In genomic region chr7:102095933-102096332, GRCh38 we compare ENCODE assay signal across 19 cellular contexts.
DNase-seq lines count a peak whose midpoint lies in the region; ATAC-seq and TF ChIP-seq lines count a peak whose summit lies in the region.
"Had no signal": no experiment of that assay in that cellular context is flagged by ENCODE, and none has a peak within 500 bp of the region (broad histone marks: within the 10 kb centered on the region; RNA-seq: fewer than 3 reads in every experiment).

No MANE protein-coding gene starts in this region.

- H3K4me2 ChIP-seq in neural progenitor cell, result peak overlapping the region; percentile 9

- H3K27ac Mint-ChIP-seq in neural progenitor cell, result peak overlapping the region; percentile 69
- H3K27ac Mint-ChIP-seq: B cell had no signal

- no peaks in the 10 kb centered on the region for H3K9me3 Mint-ChIP-seq in neural progenitor cell

- H3K27me3 ChIP-seq in colonic mucosa (no peaks in the 10 kb centered on the region), neural progenitor cell (no peaks in the 10 kb centered on the region), upper lobe of right lung (no peaks in the 10 kb centered on the region)

- peaks cover 55% of the 10 kb centered on the region for H4K20me1 ChIP-seq in neural progenitor cell (ENCODE audit: low read depth)

- H2AFZ ChIP-seq in neural progenitor cell (replicated peaks), result no peak overlapping the region

- no peak overlapping the region for H3K9ac ChIP-seq in colonic mucosa (ENCODE audit: low read depth in 2 of 2, low read length in 2 of 2)
- H3K9ac ChIP-seq in neural progenitor cell, result no peak overlapping the region

- peaks cover 2% of the 10 kb centered on the region for H3K27me3 Mint-ChIP-seq in neural progenitor cell (ENCODE audit: insufficient read depth, low read depth)
- H3K27me3 Mint-ChIP-seq: B cell had no signal

- no peaks in the 10 kb centered on the region for H3K9me3 ChIP-seq in colonic mucosa
- no peaks in the 10 kb centered on the region for H3K9me3 ChIP-seq in neural progenitor cell (ENCODE audit: low read depth)
- no peaks in the 10 kb centered on the region for H3K9me3 ChIP-seq in upper lobe of right lung

- H3K4me1 Mint-ChIP-seq in neural progenitor cell, result peaks cover 51% of the 10 kb centered on the region
- H3K4me1 Mint-ChIP-seq: B cell had no signal

- H3K4me3 ChIP-seq in colonic mucosa (no peak overlapping the region), neural progenitor cell (no peak overlapping the region), upper lobe of right lung (no peak overlapping the region)
- H3K4me3 ChIP-seq: GM12878, K562 had no signal

- peak; percentile 26 for DNase-seq in activated CD8-positive, alpha-beta memory T cell treated with anti-CD3 and anti-CD28 coated beads for 24 hours
- no peak for DNase-seq in activated CD8-positive, alpha-beta memory T cell treated with anti-CD3 and anti-CD28 coated beads, Interleukin-2, amount 50 U/mL, for 48 hours
- DNase-seq in colonic mucosa (peak; percentile 16), neural progenitor cell (ENCODE audit: low spot score) (no peak), upper lobe of right lung (peak; percentile 33), AG20443 (ENCODE audit: low spot score) (no peak), posterior vena cava (ENCODE audit: low spot score) (no peak), NCI-H1930 (lab: John Stamatoyannopoulos, UW) (no peak)
- DNase-seq: 8988T; COR-L47; EL; NCI-H1105; NCI-H1694; NCI-H748 treated with DMSO at 0.1 percent for 48 hours; NK-92 treated with Interleukin-12 subunit alpha and Interleukin-12 subunit beta, amount 100 ng/mL, for 24 hours; Right ventricle myocardium superior had no signal

- H3K79me2 ChIP-seq in neural progenitor cell (ENCODE audit: low read depth), result no peaks in the 10 kb centered on the region

- H3K4me3 Mint-ChIP-seq in neural progenitor cell, result no peak overlapping the region
- H3K4me3 Mint-ChIP-seq: B cell had no signal

- H3F3A ChIP-seq in neural progenitor cell (ENCODE audit: low read depth), result peaks cover 41% of the 10 kb centered on the region

- H3K36me3 Mint-ChIP-seq in neural progenitor cell, result peaks cover 13% of the 10 kb centered on the region

- no peaks in the 10 kb centered on the region for H3K4me1 ChIP-seq in colonic mucosa
- peaks cover 41% of the 10 kb centered on the region for H3K4me1 ChIP-seq in neural progenitor cell
- no peaks in the 10 kb centered on the region for H3K4me1 ChIP-seq in upper lobe of right lung

- ATAC-seq in upper lobe of right lung, result no peak
- ATAC-seq: GM12878, K562 had no signal

- H3K27ac ChIP-seq in colonic mucosa, result no peak overlapping the region
- no peak overlapping the region for H3K27ac ChIP-seq in neural progenitor cell
- no peak overlapping the region for H3K27ac ChIP-seq in upper lobe of right lung

- H3K36me3 ChIP-seq in colonic mucosa, result no peaks in the 10 kb centered on the region
- H3K36me3 ChIP-seq in neural progenitor cell, result no peaks in the 10 kb centered on the region
- peaks cover 17% of the 10 kb centered on the region for H3K36me3 ChIP-seq in upper lobe of right lung

- intact Hi-C loops in colonic mucosa (cut with DNase I), result no loop called here
- intact Hi-C loops in upper lobe of right lung (cut with DNase I), result no loop called here
- intact Hi-C loops in posterior vena cava (cut with DNase I), result no loop called here

- no peak for TF ChIP-seq CTCF in colonic mucosa (IDR thresholded peaks at IDR 0.05)
- TF ChIP-seq CTCF in neural progenitor cell (IDR thresholded peaks at IDR 0.05), result no peak
- TF ChIP-seq CTCF in upper lobe of right lung (IDR thresholded peaks at IDR 0.05), result no peak

Comparison
In these comparisons a context has a peak if more than half of its experiments do, and no peak if none do; other contexts are left out.
1. DNase-seq: peak in activated CD8-positive, alpha-beta memory T cell treated with anti-CD3 and anti-CD28 coated beads for 24 hours (single experiment), colonic mucosa (single experiment) and upper lobe of right lung (single experiment); none in activated CD8-positive, alpha-beta memory T cell treated with anti-CD3 and anti-CD28 coated beads, Interleukin-2, amount 50 U/mL, for 48 hours (single experiment), neural progenitor cell (single experiment), AG20443 (single experiment), posterior vena cava (single experiment) and NCI-H1930 (0 of 2).